Comparison of ENCODE assay signal across 8 cellular contexts in genomic region chr5:77631166-77631582, GRCh38. TPM values are rescaled to one million over a fixed set of nuclear protein-coding genes. Genes with fewer than 3 reads are reported as not detected.
DNase-seq lines count a peak whose midpoint lies in the region; ATAC-seq and TF ChIP-seq lines count a peak whose summit lies in the region.

No MANE protein-coding gene starts in this region.

- CTCF ChIA-PET in HCT116 (lab: Charles Lee), result interaction anchor here (1.1 to 2.1 kb wide), 2 partner anchors 14 to 71 kb away, joined by 5 to 9 read pairs; no protein-coding TSS in a partner anchor

- H3K79me2 ChIP-seq in HCT116 (ENCODE audit: insufficient read depth, low read length), result no peaks in the 10 kb centered on the region

- no peak for TF ChIP-seq CTCF in HCT116 (IDR thresholded peaks at IDR 0.05 in 2 of 3, conservative IDR thresholded peaks at IDR 0.05 in 1 of 3; ENCODE audit: borderline replicate concordance in 1 of 3, insufficient read depth in 1 of 3, low read depth in 2 of 3, low read length in 2 of 3)
- TF ChIP-seq CTCF in foreskin keratinocyte (conservative IDR thresholded peaks at IDR 0.05), result no peak
- no peak for TF ChIP-seq CTCF in dorsolateral prefrontal cortex (IDR thresholded peaks at IDR 0.05 in 54 of 56, conservative IDR thresholded peaks at IDR 0.05 in 2 of 56; ENCODE audit: low read depth in 1 of 56, partially characterized antibody in 56 of 56)

- no peak for TF ChIP-seq RAD21 in HCT116 (IDR thresholded peaks at IDR 0.05; ENCODE audit: low read depth)

- H3K9me3 ChIP-seq in HCT116 (ENCODE audit: control insufficient read depth in 1 of 2, insufficient read depth in 1 of 2, low read depth in 1 of 2, low read length in 2 of 2), result no peaks in the 10 kb centered on the region
- no peaks in the 10 kb centered on the region for H3K9me3 ChIP-seq in SJSA1 (replicated peaks)

- peaks cover 10 to 24% of the 10 kb centered on the region in 2 donors for H3K4me1 Mint-ChIP-seq in natural killer cell treated with Interleukin-12 subunit alpha and Interleukin-12 subunit beta and Interleukin-15 and Interleukin-18, amount 100 ng/mL, for 72 hours (ENCODE audit: low read depth in 2 of 2)

- H3K27me3 ChIP-seq in HCT116 (ENCODE audit: insufficient read depth, low read length), result no peaks in the 10 kb centered on the region
- peaks cover 33% of the 10 kb centered on the region for H3K27me3 ChIP-seq in SJSA1 (replicated peaks)
- peaks cover 100% of the 10 kb centered on the region for H3K27me3 ChIP-seq in foreskin keratinocyte
- peaks cover 52 to 100% (median 99%) of the 10 kb centered on the region in 45 donors for H3K27me3 ChIP-seq in dorsolateral prefrontal cortex

- no peak for TF ChIP-seq POLR2A in GM18505 (IDR thresholded peaks at IDR 0.05; ENCODE audit: borderline replicate concordance, extremely low read depth, insufficient read depth, insufficient read length)
- no peak for TF ChIP-seq POLR2A in HCT116 (IDR thresholded peaks at IDR 0.05; ENCODE audit: borderline replicate concordance, extremely low read depth, insufficient read depth, insufficient read length)

- H3K36me3 ChIP-seq in HCT116 (ENCODE audit: control insufficient read depth in 1 of 2, insufficient read depth in 2 of 2, low read length in 2 of 2) (no peaks in the 10 kb centered on the region), SJSA1 (no peaks in the 10 kb centered on the region)

- H3K9ac ChIP-seq in HCT116 (ENCODE audit: low read length), result peak overlapping the region; percentile 61

- intact Hi-C loops in HCT116 (cut with micrococcal nuclease) (no loop called here), dorsolateral prefrontal cortex (cut with DNase I) (no loop called here)

- BruUV-seq in HCT116 (replicated peaks; lab: Mats Ljungman, UMichigan), result no TSS peak

- peak overlapping the region; percentile 42 for H2AFZ ChIP-seq in HCT116 (ENCODE audit: low read depth, low read length, poor library complexity, severe bottlenecking)

- no peaks in the 10 kb centered on the region for H3K9me2 ChIP-seq in HCT116 (ENCODE audit: insufficient read depth)

- peaks cover 38 to 63% of the 10 kb centered on the region in 2 donors for H3K27me3 Mint-ChIP-seq in natural killer cell treated with Interleukin-12 subunit alpha and Interleukin-12 subunit beta and Interleukin-15 and Interleukin-18, amount 100 ng/mL, for 72 hours

- H3K4me1 ChIP-seq in HCT116 (ENCODE audit: control insufficient read depth in 1 of 2, insufficient read depth in 2 of 2, low read length in 2 of 2) (peaks cover 4 to 14% of the 10 kb centered on the region in 2 experiments; a peak in 2 of 4 replicates), SJSA1 (replicated peaks) (peaks cover 12% of the 10 kb centered on the region), foreskin keratinocyte (no peaks in the 10 kb centered on the region)

- H3K27ac ChIP-seq in HCT116 (ENCODE audit: low read depth, low read length) (no peak overlapping the region), SJSA1 (no peak overlapping the region), foreskin keratinocyte (no peak overlapping the region), dorsolateral prefrontal cortex (no peak overlapping the region), substantia nigra (ENCODE audit: low read depth, low read length, poor library complexity, severe bottlenecking) (no peak overlapping the region)

- POLR2A ChIA-PET in HCT116 (lab: Charles Lee), result no interaction called here

- DNase-seq in HCT116 (ENCODE audit: low read depth, low spot score), result no peak
- DNase-seq in SJSA1 (ENCODE audit: low read depth in 1 of 2, low spot score in 2 of 2), result no peak
- DNase-seq in natural killer cell treated with Interleukin-12 subunit alpha and Interleukin-12 subunit beta and Interleukin-15 and Interleukin-18, amount 100 ng/mL, for 72 hours (ENCODE audit: low spot score), result no peak
- no peak for DNase-seq in NCI-H446 treated with DMSO at 0.1 percent for 48 hours (lab: John Stamatoyannopoulos, UW)
- no peak for DNase-seq in foreskin keratinocyte
- DNase-seq in dorsolateral prefrontal cortex, result no peak
- DNase-seq in substantia nigra (lab: John Stamatoyannopoulos, UW), result no peak

- H4K20me1 ChIP-seq in HCT116 (ENCODE audit: insufficient read depth), result no peaks in the 10 kb centered on the region

- RAD21 ChIA-PET in HCT116 (lab: Charles Lee; ENCODE audit: low non-redundant PET in 1 of 2, low total read pairs in 2 of 2, uncharacterized antibody in 2 of 2, unreplicated experiment in 2 of 2), result no interaction called here

- H3K27ac Mint-ChIP-seq in natural killer cell treated with Interleukin-12 subunit alpha and Interleukin-12 subunit beta and Interleukin-15 and Interleukin-18, amount 100 ng/mL, for 72 hours, result no peak overlapping the region

- H3K4me3 Mint-ChIP-seq in natural killer cell treated with Interleukin-12 subunit alpha and Interleukin-12 subunit beta and Interleukin-15 and Interleukin-18, amount 100 ng/mL, for 72 hours, result peak overlapping the region; percentile 79

- no peaks in the 10 kb centered on the region for H3K9me3 Mint-ChIP-seq in natural killer cell treated with Interleukin-12 subunit alpha and Interleukin-12 subunit beta and Interleukin-15 and Interleukin-18, amount 100 ng/mL, for 72 hours

- H3K4me2 ChIP-seq in HCT116 (ENCODE audit: low read length), result peak overlapping the region; percentile 92

- peak; percentile 37 for ATAC-seq in GM18505 (IDR thresholded peaks at IDR 0.05; ENCODE audit: unreplicated experiment)
- ATAC-seq in HCT116, result no peak
- ATAC-seq in natural killer cell treated with Interleukin-12 subunit alpha and Interleukin-12 subunit beta and Interleukin-15 and Interleukin-18, amount 100 ng/mL, for 72 hours, result no peak
- ATAC-seq in foreskin keratinocyte, result no peak

- H3K4me3 ChIP-seq in HCT116 (replicated peaks in 1 of 2; ENCODE audit: low read depth in 1 of 2, low read length in 2 of 2), result peak overlapping the region; percentile 51 to 69
- H3K4me3 ChIP-seq in SJSA1, result peak overlapping the region; percentile 54
- peak overlapping the region in 29 of 59 donors; percentile 31 to 64 (median 51) for H3K4me3 ChIP-seq in dorsolateral prefrontal cortex

- H3K36me3 Mint-ChIP-seq in natural killer cell treated with Interleukin-12 subunit alpha and Interleukin-12 subunit beta and Interleukin-15 and Interleukin-18, amount 100 ng/mL, for 72 hours, result no peaks in the 10 kb centered on the region

TF ChIP-seq in HCT116, 20 proteins besides CTCF, POLR2A, EP300 and RAD21 (continues in another document):
- TF ChIP-seq REST (IDR thresholded peaks at IDR 0.05; ENCODE audit: low read depth) (no peak), ZBTB33 (IDR thresholded peaks at IDR 0.05; ENCODE audit: extremely low read depth, insufficient replicate concordance, low read length) (no peak), POLR2AphosphoS5 (IDR thresholded peaks at IDR 0.05; ENCODE audit: low read depth, low read length) (no peak), CEBPB (IDR thresholded peaks at IDR 0.05; ENCODE audit: low read depth) (no peak), YY1 (IDR thresholded peaks at IDR 0.05; ENCODE audit: extremely low read depth, insufficient replicate concordance, low read depth, low read length) (no peak), ELF1 (IDR thresholded peaks at IDR 0.05; ENCODE audit: borderline replicate concordance, low read depth) (no peak), SP1 (IDR thresholded peaks at IDR 0.05; ENCODE audit: low read depth) (no peak), EGR1 (IDR thresholded peaks at IDR 0.05; ENCODE audit: low read depth) (no peak), ZFX (IDR thresholded peaks at IDR 0.05) (no peak)

RNA-seq across cellular contexts. Expression of gene OTP, which starts 7.3 kb away (rescaled TPM):
- total RNA-seq in HCT116 (2021; ENCODE audit: unreplicated experiment) (0.07 TPM), foreskin keratinocyte (not detected in 2 replicates), dorsolateral prefrontal cortex (under 1 TPM in 4 of 120 experiments, not detected in 116; 0.15 to 0.25 (median 0.17) TPM)
- 0.03 TPM in 1 of 2 replicates, not detected in the other for polyA plus RNA-seq in HCT116 (2012)
- not detected in 2 replicates for total RNA-seq in SJSA1 (2014; rRNA removed; shearing (Covaris generic))
- total RNA-seq in natural killer cell treated with Interleukin-12 subunit alpha and Interleukin-12 subunit beta and Interleukin-15 and Interleukin-18, amount 100 ng/mL, for 72 hours, result not detected
- polyA plus RNA-seq in foreskin keratinocyte, result not detected in 2 replicates
